23 cellular contexts compared by ENCODE assay signal in genomic region chr19:35777961-35778360, GRCh38. TPM values are rescaled to one million over a fixed set of nuclear protein-coding genes. Genes with fewer than 3 reads are reported as not detected.
DNase-seq lines count a peak whose midpoint lies in the region; ATAC-seq and TF ChIP-seq lines count a peak whose summit lies in the region.
"Had no signal": no experiment of that assay in that cellular context is flagged by ENCODE, and none has a peak within 500 bp of the region (broad histone marks: within the 10 kb centered on the region; RNA-seq: fewer than 3 reads in every experiment).

No MANE protein-coding gene starts in this region.

- intact Hi-C loops in Right ventricle myocardium superior (cut with DNase I) = no loop called here
- intact Hi-C loops in cardiac septum (cut with DNase I) = loop anchor here (10.0 kb wide), 1 partner anchor 87 kb away; the partner anchor contains the start of gene APLP1

- H3K27ac Mint-ChIP-seq in endothelial cell (ENCODE audit: unreplicated experiment) = peak overlapping the region; percentile 18
- H3K27ac Mint-ChIP-seq: activated CD4-positive, alpha-beta T cell treated with anti-CD3 and anti-CD28 coated beads, Interleukin-2, amount 10 ng/mL, durations not matched to agents 7 days and 5 days; activated naive CD8-positive, alpha-beta T cell treated with anti-CD3 and anti-CD28 coated beads, Interleukin-2, amount 50 U/mL, for 24 hours; naive thymus-derived CD4-positive, alpha-beta T cell had no signal

- H3K27ac ChIP-seq in SJCRH30 (peak overlapping the region; percentile 28; the same call in 1 of the 2 replicates), substantia nigra (ENCODE audit: low read depth, low read length, poor library complexity, severe bottlenecking) (peak overlapping the region; percentile 70)
- H3K27ac ChIP-seq: foreskin keratinocyte, Peyer's patch, sigmoid colon, SJSA1, thyroid gland, WERI-Rb-1 had no signal

- H3K4me3 ChIP-seq in SJCRH30 = no peak overlapping the region
- H3K4me3 ChIP-seq: Peyer's patch, sigmoid colon, SJSA1, thyroid gland had no signal

- no peak for ATAC-seq in Right ventricle myocardium superior (ENCODE audit: poor library complexity)
- ATAC-seq: activated naive CD8-positive, alpha-beta T cell treated with anti-CD3 and anti-CD28 coated beads, Interleukin-2, amount 50 U/mL, for 24 hours; effector memory CD8-positive, alpha-beta T cell; esophagus mucosa; foreskin keratinocyte; naive thymus-derived CD4-positive, alpha-beta T cell; stimulated activated naive CD8-positive, alpha-beta T cell treated with anti-CD3 and anti-CD28 coated beads, Interleukin-15, Interleukin-2, amounts not matched to agents 100 U/mL and 50 U/mL, for 24 hours had no signal

- peaks cover 21% of the 10 kb centered on the region for H3K27me3 Mint-ChIP-seq in endothelial cell (ENCODE audit: unreplicated experiment)
- H3K27me3 Mint-ChIP-seq: activated CD4-positive, alpha-beta T cell treated with anti-CD3 and anti-CD28 coated beads, Interleukin-2, amount 10 ng/mL, durations not matched to agents 7 days and 5 days; activated naive CD8-positive, alpha-beta T cell treated with anti-CD3 and anti-CD28 coated beads, Interleukin-2, amount 50 U/mL, for 24 hours; effector memory CD8-positive, alpha-beta T cell; naive thymus-derived CD4-positive, alpha-beta T cell had no signal

- H3K36me3 ChIP-seq in SJCRH30 = no peaks in the 10 kb centered on the region

- no peaks in the 10 kb centered on the region for H3K9me3 Mint-ChIP-seq in endothelial cell (ENCODE audit: unreplicated experiment)
- H3K9me3 Mint-ChIP-seq: activated CD4-positive, alpha-beta T cell treated with anti-CD3 and anti-CD28 coated beads, Interleukin-2, amount 10 ng/mL, durations not matched to agents 7 days and 5 days; activated naive CD8-positive, alpha-beta T cell treated with anti-CD3 and anti-CD28 coated beads, Interleukin-2, amount 50 U/mL, for 24 hours; effector memory CD8-positive, alpha-beta T cell had no signal

- H3K27me3 ChIP-seq in SJCRH30 = no peaks in the 10 kb centered on the region; the same call in 1 of the 2 replicates
- H3K27me3 ChIP-seq: foreskin keratinocyte, Peyer's patch, sigmoid colon, SJSA1, thyroid gland had no signal

- TF ChIP-seq CTCF in endothelial cell (IDR thresholded peaks at IDR 0.05; ENCODE audit: unreplicated experiment) = no peak

- peaks cover 8% of the 10 kb centered on the region for H3K36me3 Mint-ChIP-seq in endothelial cell (ENCODE audit: low read depth, unreplicated experiment)

- DNase-seq in Right ventricle myocardium superior (peak; percentile 6), cardiac septum (ENCODE audit: low spot score) (no peak), SJCRH30 (no peak), endothelial cell (ENCODE audit: low spot score) (no peak), substantia nigra (lab: John Stamatoyannopoulos, UW) (no peak), RPMI8226 (no peak), midbrain (lab: John Stamatoyannopoulos, UW) (no peak), GM03348 (ENCODE audit: low spot score) (no peak)
- DNase-seq: activated CD4-positive, alpha-beta T cell treated with anti-CD3 and anti-CD28 coated beads, Interleukin-2, amount 10 ng/mL, durations not matched to agents 7 days and 5 days; activated naive CD8-positive, alpha-beta T cell treated with anti-CD3 and anti-CD28 coated beads, Interleukin-2, amount 50 U/mL, for 24 hours; effector memory CD8-positive, alpha-beta T cell; foreskin keratinocyte; Kasumi-1; naive thymus-derived CD4-positive, alpha-beta T cell; NCI-H1694; Peyer's patch; sigmoid colon; stimulated activated naive CD8-positive, alpha-beta T cell treated with anti-CD3 and anti-CD28 coated beads, Interleukin-15, Interleukin-2, amounts not matched to agents 100 U/mL and 50 U/mL, for 24 hours; thyroid gland; WERI-Rb-1 had no signal

- peaks cover 13% of the 10 kb centered on the region for H3K4me1 Mint-ChIP-seq in endothelial cell (ENCODE audit: unreplicated experiment)

- H3K9me3 ChIP-seq in SJCRH30 (replicated peaks) = no peaks in the 10 kb centered on the region
- H3K9me3 ChIP-seq: Peyer's patch, sigmoid colon, SJSA1, thyroid gland had no signal

- no peak overlapping the region for H3K4me3 Mint-ChIP-seq in endothelial cell (ENCODE audit: unreplicated experiment)
- H3K4me3 Mint-ChIP-seq: activated CD4-positive, alpha-beta T cell treated with anti-CD3 and anti-CD28 coated beads, Interleukin-2, amount 10 ng/mL, durations not matched to agents 7 days and 5 days; activated naive CD8-positive, alpha-beta T cell treated with anti-CD3 and anti-CD28 coated beads, Interleukin-2, amount 50 U/mL, for 24 hours had no signal

- H3K4me1 ChIP-seq in SJCRH30 = peaks cover 15% of the 10 kb centered on the region

RNA-seq across cellular contexts. Expression of gene ARHGAP33, which starts 2.6 kb away (rescaled TPM):
- total RNA-seq in Right ventricle myocardium superior = 3.0 TPM
- total RNA-seq in cardiac septum = 8.8 TPM
- 8.9 and 10.5 TPM in 2 replicates for total RNA-seq in SJCRH30 (2014; rRNA removed; shearing (Covaris generic))
- total RNA-seq in endothelial cell (ENCODE audit: unreplicated experiment) = 8.5 TPM

RNA-seq across cellular contexts. Expression of gene PROSER3, which starts 20.0 kb away (rescaled TPM):
- 5.9 TPM for total RNA-seq in Right ventricle myocardium superior
- 11.7 TPM for total RNA-seq in cardiac septum
- 10.0 and 11.1 TPM in 2 replicates for total RNA-seq in SJCRH30 (2014; rRNA removed; shearing (Covaris generic))
- total RNA-seq in endothelial cell (ENCODE audit: unreplicated experiment) = 15.0 TPM

RNA-seq across cellular contexts. Expression of gene HSPB6, which starts 21.1 kb away (rescaled TPM):
- total RNA-seq in Right ventricle myocardium superior (570 TPM), cardiac septum (863 TPM), endothelial cell (ENCODE audit: unreplicated experiment) (not detected)
- not detected in 2 replicates for total RNA-seq in SJCRH30 (2014; rRNA removed; shearing (Covaris generic))
- total RNA-seq: SJSA1; T-helper 1 cell treated with Interleukin-12 subunit alpha and Interleukin-12 subunit beta and Interleukin-4 antibody, amounts not matched to agents 30 ng/mL and 1 ng/mL, for 36 hours had no signal

RNA-seq across cellular contexts. Expression of gene LIN37, which starts 29.6 kb away (rescaled TPM):
- total RNA-seq in Right ventricle myocardium superior (5.2 TPM), cardiac septum (9.6 TPM), endothelial cell (ENCODE audit: unreplicated experiment) (9.0 TPM)
- total RNA-seq in SJCRH30 (2014; rRNA removed; shearing (Covaris generic)) = 4.9 and 6.1 TPM in 2 replicates

RNA-seq across cellular contexts. Expression of gene PSENEN, which starts 32.5 kb away (rescaled TPM):
- total RNA-seq in Right ventricle myocardium superior = 40.7 TPM
- total RNA-seq in cardiac septum = 43.2 TPM
- total RNA-seq in SJCRH30 (2014; rRNA removed; shearing (Covaris generic)) = 37.7 and 47.2 TPM in 2 replicates
- total RNA-seq in endothelial cell (ENCODE audit: unreplicated experiment) = 99.0 TPM

Comparison
In these comparisons a context has a peak if more than half of its experiments do, and no peak if none do; other contexts are left out.
1. RNA of gene HSPB6, which starts 21.1 kb away (total RNA-seq): 863 TPM in cardiac septum (single experiment) and 570 TPM in Right ventricle myocardium superior (single experiment); not detected in endothelial cell (single experiment) and not detected in SJCRH30; every median in the first group is over 100 times any median in the second.